Comparison of ENCODE assay signal across 25 cellular contexts in genomic region chr18:46434629-46435028, GRCh38.
"Had no signal": no experiment of that assay in that cellular context is flagged by ENCODE, and none has a peak within 500 bp of the region (broad histone marks: within the 10 kb centered on the region; RNA-seq: fewer than 3 reads in every experiment).

No MANE protein-coding gene starts in this region.

- H3K27ac Mint-ChIP-seq: naive thymus-derived CD8-positive, alpha-beta T cell; nephron progenitor cell; stimulated activated effector memory CD8-positive, alpha-beta T cell treated with anti-CD3 and anti-CD28 coated beads, Interleukin-12 subunit alpha, Interleukin-12 subunit beta, amount 100 ng/mL, for 72 hours had no signal

- H3K4me1 ChIP-seq: lower lobe of right lung, stomach, thyroid gland had no signal

- H3K4me2 ChIP-seq: hepatocyte, smooth muscle cell had no signal

- H3K9me3 ChIP-seq: lower lobe of right lung, ovary, stomach, thyroid gland had no signal

- H3K4me3 ChIP-seq: hepatocyte, lower lobe of right lung, ovary, smooth muscle cell, stomach, thyroid gland had no signal

- H3K9me3 Mint-ChIP-seq: effector memory CD8-positive, alpha-beta T cell; naive thymus-derived CD8-positive, alpha-beta T cell; nephron progenitor cell; stimulated activated effector memory CD8-positive, alpha-beta T cell treated with anti-CD3 and anti-CD28 coated beads, Interleukin-12 subunit alpha, Interleukin-12 subunit beta, amount 100 ng/mL, for 72 hours had no signal

- H3K27me3 ChIP-seq: hepatocyte, ovary, thyroid gland had no signal

- FAIRE-seq: endometrium had no signal

- H3K79me2 ChIP-seq: hepatocyte had no signal

- H3K36me3 ChIP-seq: lower lobe of right lung, ovary, stomach, thyroid gland had no signal

- DNase-seq: cerebellar nuclear complex; cortex of kidney; effector memory CD8-positive, alpha-beta T cell; head of caudate nucleus; islet precursor cell; kidney glomerular epithelial cell; left colon; left ventricle myocardium superior; lower lobe of right lung; naive thymus-derived CD8-positive, alpha-beta T cell; nephron progenitor cell; occipital lobe; ovary; stimulated activated CD4-positive, alpha-beta T cell treated with anti-CD3 and anti-CD28 coated beads, Interleukin-12 subunit alpha, Interleukin-12 subunit beta, amount 100 ng/mL, for 4 hours; stimulated activated CD4-positive, alpha-beta T cell treated with anti-CD3 and anti-CD28 coated beads, Interleukin-2, amount 100 ng/mL, for 24 hours; stimulated activated CD4-positive, alpha-beta T cell treated with anti-CD3 and anti-CD28 coated beads, Interleukin-4, amount 100 ng/mL, for 24 hours; stimulated activated naive CD4-positive, alpha-beta T cell treated with Interleukin-2 at 50 U/mL for 16 hours; stomach; thyroid gland; trophoblast cell had no signal

- H3K36me3 Mint-ChIP-seq: naive thymus-derived CD8-positive, alpha-beta T cell; stimulated activated effector memory CD8-positive, alpha-beta T cell treated with anti-CD3 and anti-CD28 coated beads, Interleukin-12 subunit alpha, Interleukin-12 subunit beta, amount 100 ng/mL, for 72 hours had no signal

- H3K4me3 Mint-ChIP-seq: effector memory CD8-positive, alpha-beta T cell; naive thymus-derived CD8-positive, alpha-beta T cell; nephron progenitor cell; stimulated activated effector memory CD8-positive, alpha-beta T cell treated with anti-CD3 and anti-CD28 coated beads, Interleukin-12 subunit alpha, Interleukin-12 subunit beta, amount 100 ng/mL, for 72 hours had no signal

- ATAC-seq: effector memory CD8-positive, alpha-beta T cell; left colon; left ventricle myocardium superior; lower lobe of right lung; naive thymus-derived CD8-positive, alpha-beta T cell; sciatic nerve; stimulated activated effector memory CD8-positive, alpha-beta T cell treated with anti-CD3 and anti-CD28 coated beads, Interleukin-12 subunit alpha, Interleukin-12 subunit beta, amount 100 ng/mL, for 72 hours had no signal

- H3K27ac ChIP-seq: hepatocyte, lower lobe of right lung, ovary, stomach, thyroid gland had no signal

- H2AFZ ChIP-seq: hepatocyte had no signal
